18 cellular contexts compared by ENCODE assay signal in genomic region chr1:43434256-43434655, GRCh38.
"Had no signal": no experiment of that assay in that cellular context is flagged by ENCODE, and none has a peak within 500 bp of the region (broad histone marks: within the 10 kb centered on the region; RNA-seq: fewer than 3 reads in every experiment).

No MANE protein-coding gene starts in this region.

- H3K9me3 ChIP-seq: heart right ventricle, left ventricle myocardium inferior, neutrophil, right atrium auricular region, testis, tibial nerve had no signal

- H3K27ac ChIP-seq: dorsolateral prefrontal cortex, neutrophil had no signal

- H3K4me1 ChIP-seq: testis had no signal

- H3K9me3 Mint-ChIP-seq: naive B cell had no signal

- H3K4me3 Mint-ChIP-seq: naive B cell had no signal

- DNase-seq: caudate nucleus; cortex of kidney; effector CD8-positive, alpha-beta T cell; heart right ventricle; hypothalamus; left cardiac atrium; left ventricle myocardium inferior; mesenchymal stem cell; naive B cell; small intestine; stimulated activated CD4-positive, alpha-beta T cell treated with anti-CD3 and anti-CD28 coated beads, Interleukin-2, amount 100 ng/mL, for 48 hours; stimulated activated naive CD8-positive, alpha-beta T cell treated with anti-CD3 and anti-CD28 coated beads, Interleukin-15, Interleukin-2, amounts not matched to agents 100 U/mL and 50 U/mL, for 24 hours; testis had no signal

- H3K27me3 ChIP-seq: dorsolateral prefrontal cortex, heart right ventricle, neutrophil, right atrium auricular region, testis, tibial nerve had no signal

- H3K27me3 Mint-ChIP-seq: naive B cell had no signal

- H3K4me3 ChIP-seq: dorsolateral prefrontal cortex, heart right ventricle, left ventricle myocardium inferior, lung, right atrium auricular region, testis, tibial nerve had no signal
